In genomic region chr2:175004980-175005832, GRCh38 we compare ENCODE assay signal across 1 cellular context.
TF ChIP-seq lines count a peak whose summit lies in the region.

TSS of gene CHN1 (minus strand) at chr2:175005381. CDS start at chr2:175004912, 469 bp downstream.

TF ChIP-seq in HepG2, 621 proteins besides CTCF, POLR2A, EP300 and RAD21 (continued from another document and continues in another):
- TF ChIP-seq ZSCAN5A (CRISPR knock-in tag; IDR thresholded peaks at IDR 0.05; ENCODE audit: borderline replicate concordance) = no peak
- TF ChIP-seq NBN (conservative IDR thresholded peaks at IDR 0.05) = no peak
- TF ChIP-seq TEAD3 (CRISPR knock-in tag; optimal IDR thresholded peaks at IDR 0.05; ENCODE audit: borderline replicate concordance) = no peak
- TF ChIP-seq ZNF569 (CRISPR knock-in tag; IDR thresholded peaks at IDR 0.05; ENCODE audit: borderline replicate concordance) = no peak
- 0 out of 2 replicates have a peak, but pooled peaks have one; percentile 25 for TF ChIP-seq KAT8 (CRISPR knock-in tag; IDR thresholded peaks at IDR 0.05)
- no peak for TF ChIP-seq LCORL (IDR thresholded peaks at IDR 0.05)
- TF ChIP-seq LCORL (CRISPR knock-in tag; IDR thresholded peaks at IDR 0.05) = peak; percentile 44; the same call in 1 of the 2 replicates
- no peak for TF ChIP-seq MED8 (CRISPR knock-in tag; IDR thresholded peaks at IDR 0.05; ENCODE audit: insufficient replicate concordance)
- no peak for TF ChIP-seq SRSF4 (IDR thresholded peaks at IDR 0.05; ENCODE audit: low read depth, low read length, poor library complexity, severe bottlenecking)
- no peak for TF ChIP-seq NFKB2 (CRISPR knock-in tag; IDR thresholded peaks at IDR 0.05; ENCODE audit: borderline replicate concordance)
- no peak for TF ChIP-seq MAF1 (CRISPR knock-in tag; IDR thresholded peaks at IDR 0.05; ENCODE audit: borderline replicate concordance)
- TF ChIP-seq ZNF580 (CRISPR knock-in tag; IDR thresholded peaks at IDR 0.05; ENCODE audit: borderline replicate concordance, low read depth) = peak; percentile 18; the same call in 1 of the 2 replicates
- no peak for TF ChIP-seq ZNF652 (CRISPR knock-in tag; IDR thresholded peaks at IDR 0.05; ENCODE audit: borderline replicate concordance, low read depth)
- TF ChIP-seq FOXA3 (CRISPR knock-in tag; IDR thresholded peaks at IDR 0.05) = no peak
- TF ChIP-seq NFE2L2 (IDR thresholded peaks at IDR 0.05; ENCODE audit: low read length) = no peak
- peak; percentile 32; the same call in 1 of the 2 replicates for TF ChIP-seq ZNF776 (CRISPR knock-in tag; IDR thresholded peaks at IDR 0.05)
- no peak for TF ChIP-seq ZNF83 (CRISPR knock-in tag; IDR thresholded peaks at IDR 0.05; ENCODE audit: borderline replicate concordance)
- no peak for TF ChIP-seq SRSF1 (optimal IDR thresholded peaks at IDR 0.05; ENCODE audit: low read depth, low read length)
- no peak for TF ChIP-seq NPAS2 (CRISPR knock-in tag; IDR thresholded peaks at IDR 0.05; ENCODE audit: borderline replicate concordance)
- TF ChIP-seq REPIN1 (CRISPR knock-in tag; IDR thresholded peaks at IDR 0.05; ENCODE audit: borderline replicate concordance, low read depth) = no peak
- no peak; the same call in 1 of the 2 replicates for TF ChIP-seq ARNT2 (CRISPR knock-in tag; IDR thresholded peaks at IDR 0.05; ENCODE audit: low read depth)
- no peak for TF ChIP-seq ZNF318 (CRISPR knock-in tag; IDR thresholded peaks at IDR 0.05)
- no peak for TF ChIP-seq PBX3 (CRISPR knock-in tag; IDR thresholded peaks at IDR 0.05; ENCODE audit: borderline replicate concordance)
- no peak for TF ChIP-seq ZKSCAN1 (IDR thresholded peaks at IDR 0.05; ENCODE audit: low read length)
- TF ChIP-seq ZSCAN29 (CRISPR knock-in tag; conservative IDR thresholded peaks at IDR 0.05) = no peak
- no peak; the same call in 1 of the 2 replicates for TF ChIP-seq ZNF790 (CRISPR knock-in tag; IDR thresholded peaks at IDR 0.05; ENCODE audit: borderline replicate concordance)
- no peak for TF ChIP-seq REST (IDR thresholded peaks at IDR 0.05; ENCODE audit: borderline replicate concordance in 1 of 2, low read depth in 1 of 2, low read length in 2 of 2)
- TF ChIP-seq ZBTB26 (CRISPR knock-in tag; IDR thresholded peaks at IDR 0.05; ENCODE audit: borderline replicate concordance) = no peak
- no peak for TF ChIP-seq ERF (CRISPR knock-in tag; IDR thresholded peaks at IDR 0.05)
- TF ChIP-seq ZNF235 (CRISPR knock-in tag; IDR thresholded peaks at IDR 0.05; ENCODE audit: borderline replicate concordance) = no peak
- TF ChIP-seq MEIS2 (CRISPR knock-in tag; IDR thresholded peaks at IDR 0.05) = no peak
- TF ChIP-seq KAT7 (CRISPR knock-in tag; IDR thresholded peaks at IDR 0.05; ENCODE audit: borderline replicate concordance) = 0 out of 2 replicates have a peak, but pooled peaks have one; percentile 30
- no peak for TF ChIP-seq ZNF589 (CRISPR knock-in tag; conservative IDR thresholded peaks at IDR 0.05)
- TF ChIP-seq ZNF878 (CRISPR knock-in tag; IDR thresholded peaks at IDR 0.05) = no peak
- no peak for TF ChIP-seq HDAC6 (IDR thresholded peaks at IDR 0.05; ENCODE audit: low read depth, low read length)
- TF ChIP-seq SNAPC2 (CRISPR knock-in tag; IDR thresholded peaks at IDR 0.05) = no peak
- no peak for TF ChIP-seq SYNCRIP (IDR thresholded peaks at IDR 0.05; ENCODE audit: insufficient read depth, low read depth, low read length)
- no peak for TF ChIP-seq ZBTB8A (CRISPR knock-in tag; IDR thresholded peaks at IDR 0.05; ENCODE audit: borderline replicate concordance, low read depth)
- no peak for TF ChIP-seq ZNF782 (CRISPR knock-in tag; IDR thresholded peaks at IDR 0.05; ENCODE audit: borderline replicate concordance)
- TF ChIP-seq FOXC1 (CRISPR knock-in tag; IDR thresholded peaks at IDR 0.05; ENCODE audit: borderline replicate concordance) = peak; percentile 78
- TF ChIP-seq ZNF713 (CRISPR knock-in tag; IDR thresholded peaks at IDR 0.05) = no peak
- peak; percentile 70; the same call in 1 of the 2 replicates for TF ChIP-seq KDM2A (CRISPR knock-in tag; IDR thresholded peaks at IDR 0.05; ENCODE audit: borderline replicate concordance, low read depth)
- TF ChIP-seq POLR2AphosphoS5 (IDR thresholded peaks at IDR 0.05; ENCODE audit: low read depth, low read length) = no peak
- TF ChIP-seq HNF4A (CRISPR knock-in tag; IDR thresholded peaks at IDR 0.05) = no peak
- no peak for TF ChIP-seq FIP1L1 (IDR thresholded peaks at IDR 0.05; ENCODE audit: borderline replicate concordance, insufficient read depth, low read depth, low read length)
- TF ChIP-seq ZNF770 (CRISPR knock-in tag; IDR thresholded peaks at IDR 0.05) = no peak; the same call in 1 of the 2 replicates
- no peak for TF ChIP-seq ZNF552 (CRISPR knock-in tag; IDR thresholded peaks at IDR 0.05; ENCODE audit: borderline replicate concordance)
- TF ChIP-seq ZNF256 (CRISPR knock-in tag; conservative IDR thresholded peaks at IDR 0.05) = no peak
- no peak for TF ChIP-seq ZNF121 (CRISPR knock-in tag; IDR thresholded peaks at IDR 0.05)
- no peak; the same call in 1 of the 2 replicates for TF ChIP-seq MTA1 (CRISPR knock-in tag; IDR thresholded peaks at IDR 0.05; ENCODE audit: borderline replicate concordance)
- no peak for TF ChIP-seq IRF2 (CRISPR knock-in tag; IDR thresholded peaks at IDR 0.05)
